1 cellular context compared by ENCODE assay signal in genomic region chr2:222655748-222656543, GRCh38.
TF ChIP-seq lines count a peak whose summit lies in the region.

Gene FARSB, minus strand, starts transcription at chr2:222656092. Its CDS starts 19 bp downstream, at chr2:222656073.

TF ChIP-seq in HepG2, 621 proteins besides CTCF, POLR2A, EP300 and RAD21 (continued from another document and continues in another):
- TF ChIP-seq ZNF75D (CRISPR knock-in tag; IDR thresholded peaks at IDR 0.05; ENCODE audit: borderline replicate concordance) = no peak; the same call in 1 of the 2 replicates
- peak; percentile 89; the same call in 1 of the 2 replicates for TF ChIP-seq ZNF251 (CRISPR knock-in tag; IDR thresholded peaks at IDR 0.05)
- no peak for TF ChIP-seq ZNF17 (CRISPR knock-in tag; IDR thresholded peaks at IDR 0.05)
- no peak for TF ChIP-seq ZNF382 (CRISPR knock-in tag; IDR thresholded peaks at IDR 0.05; ENCODE audit: borderline replicate concordance)
- TF ChIP-seq WIZ (CRISPR knock-in tag; IDR thresholded peaks at IDR 0.05) = no peak
- TF ChIP-seq SP5 (CRISPR knock-in tag; IDR thresholded peaks at IDR 0.05; ENCODE audit: borderline replicate concordance, low read depth) = peak; percentile 31; the same call in 1 of the 2 replicates
- no peak for TF ChIP-seq JARID2 (CRISPR knock-in tag; IDR thresholded peaks at IDR 0.05; ENCODE audit: insufficient replicate concordance)
- TF ChIP-seq TAF15 (IDR thresholded peaks at IDR 0.05; ENCODE audit: low read depth, low read length, poor library complexity, severe bottlenecking) = no peak
- TF ChIP-seq ZNF503 (CRISPR knock-in tag; IDR thresholded peaks at IDR 0.05) = no peak
- no peak; the same call in 1 of the 2 replicates for TF ChIP-seq ZNF264 (CRISPR knock-in tag; IDR thresholded peaks at IDR 0.05)
- peak; percentile 16 for TF ChIP-seq TBL1XR1 (IDR thresholded peaks at IDR 0.05; ENCODE audit: borderline replicate concordance, low read length, partially characterized antibody)
- TF ChIP-seq ZNF282 (IDR thresholded peaks at IDR 0.05; ENCODE audit: partially characterized antibody) = no peak
- no peak for TF ChIP-seq PRMT3 (CRISPR knock-in tag; IDR thresholded peaks at IDR 0.05; ENCODE audit: borderline replicate concordance, low read depth)
- no peak; the same call in 1 of the 2 replicates for TF ChIP-seq ZSCAN5A (CRISPR knock-in tag; IDR thresholded peaks at IDR 0.05; ENCODE audit: borderline replicate concordance)
- no peak for TF ChIP-seq MLLT10 (CRISPR knock-in tag; IDR thresholded peaks at IDR 0.05)
- TF ChIP-seq ZNF441 (CRISPR knock-in tag; IDR thresholded peaks at IDR 0.05; ENCODE audit: borderline replicate concordance) = no peak; the same call in 1 of the 2 replicates
- peak; percentile 74; the same call in 1 of the 2 replicates for TF ChIP-seq SMAD1 (CRISPR knock-in tag; IDR thresholded peaks at IDR 0.05; ENCODE audit: borderline replicate concordance, low read depth)
- TF ChIP-seq U2AF1 (optimal IDR thresholded peaks at IDR 0.05; ENCODE audit: low read depth, low read length) = no peak
- peak; percentile 93; the same call in 1 of the 2 replicates for TF ChIP-seq RNF2 (conservative IDR thresholded peaks at IDR 0.05; ENCODE audit: low read depth)
- TF ChIP-seq, protein P1, sequence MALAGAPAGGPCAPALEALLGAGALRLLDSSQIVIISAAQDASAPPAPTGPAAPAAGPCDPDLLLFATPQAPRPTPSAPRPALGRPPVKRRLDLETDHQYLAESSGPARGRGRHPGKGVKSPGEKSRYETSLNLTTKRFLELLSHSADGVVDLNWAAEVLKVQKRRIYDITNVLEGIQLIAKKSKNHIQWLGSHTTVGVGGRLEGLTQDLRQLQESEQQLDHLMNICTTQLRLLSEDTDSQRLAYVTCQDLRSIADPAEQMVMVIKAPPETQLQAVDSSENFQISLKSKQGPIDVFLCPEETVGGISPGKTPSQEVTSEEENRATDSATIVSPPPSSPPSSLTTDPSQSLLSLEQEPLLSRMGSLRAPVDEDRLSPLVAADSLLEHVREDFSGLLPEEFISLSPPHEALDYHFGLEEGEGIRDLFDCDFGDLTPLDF (CRISPR knock-in tag; IDR thresholded peaks at IDR 0.05) = peak; percentile 82
- TF ChIP-seq, protein P2, sequence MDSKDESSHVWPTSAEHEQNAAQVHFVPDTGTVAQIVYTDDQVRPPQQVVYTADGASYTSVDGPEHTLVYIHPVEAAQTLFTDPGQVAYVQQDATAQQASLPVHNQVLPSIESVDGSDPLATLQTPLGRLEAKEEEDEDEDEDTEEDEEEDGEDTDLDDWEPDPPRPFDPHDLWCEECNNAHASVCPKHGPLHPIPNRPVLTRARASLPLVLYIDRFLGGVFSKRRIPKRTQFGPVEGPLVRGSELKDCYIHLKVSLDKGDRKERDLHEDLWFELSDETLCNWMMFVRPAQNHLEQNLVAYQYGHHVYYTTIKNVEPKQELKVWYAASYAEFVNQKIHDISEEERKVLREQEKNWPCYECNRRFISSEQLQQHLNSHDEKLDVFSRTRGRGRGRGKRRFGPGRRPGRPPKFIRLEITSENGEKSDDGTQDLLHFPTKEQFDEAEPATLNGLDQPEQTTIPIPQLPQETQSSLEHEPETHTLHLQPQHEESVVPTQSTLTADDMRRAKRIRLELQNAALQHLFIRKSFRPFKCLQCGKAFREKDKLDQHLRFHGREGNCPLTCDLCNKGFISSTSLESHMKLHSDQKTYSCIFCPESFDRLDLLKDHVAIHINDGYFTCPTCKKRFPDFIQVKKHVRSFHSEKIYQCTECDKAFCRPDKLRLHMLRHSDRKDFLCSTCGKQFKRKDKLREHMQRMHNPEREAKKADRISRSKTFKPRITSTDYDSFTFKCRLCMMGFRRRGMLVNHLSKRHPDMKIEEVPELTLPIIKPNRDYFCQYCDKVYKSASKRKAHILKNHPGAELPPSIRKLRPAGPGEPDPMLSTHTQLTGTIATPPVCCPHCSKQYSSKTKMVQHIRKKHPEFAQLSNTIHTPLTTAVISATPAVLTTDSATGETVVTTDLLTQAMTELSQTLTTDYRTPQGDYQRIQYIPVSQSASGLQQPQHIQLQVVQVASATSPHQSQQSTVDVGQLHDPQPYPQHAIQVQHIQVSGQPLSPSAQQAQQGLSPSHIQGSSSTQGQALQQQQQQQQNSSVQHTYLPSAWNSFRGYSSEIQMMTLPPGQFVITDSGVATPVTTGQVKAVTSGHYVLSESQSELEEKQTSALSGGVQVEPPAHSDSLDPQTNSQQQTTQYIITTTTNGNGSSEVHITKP (CRISPR knock-in tag; IDR thresholded peaks at IDR 0.05; ENCODE audit: low read depth) = no peak
- peak; percentile 71; the same call in 1 of the 2 replicates for TF ChIP-seq REXO4 (CRISPR knock-in tag; IDR thresholded peaks at IDR 0.05; ENCODE audit: borderline replicate concordance)
- no peak for TF ChIP-seq ZNF672 (CRISPR knock-in tag; IDR thresholded peaks at IDR 0.05)
- TF ChIP-seq, protein P3, sequence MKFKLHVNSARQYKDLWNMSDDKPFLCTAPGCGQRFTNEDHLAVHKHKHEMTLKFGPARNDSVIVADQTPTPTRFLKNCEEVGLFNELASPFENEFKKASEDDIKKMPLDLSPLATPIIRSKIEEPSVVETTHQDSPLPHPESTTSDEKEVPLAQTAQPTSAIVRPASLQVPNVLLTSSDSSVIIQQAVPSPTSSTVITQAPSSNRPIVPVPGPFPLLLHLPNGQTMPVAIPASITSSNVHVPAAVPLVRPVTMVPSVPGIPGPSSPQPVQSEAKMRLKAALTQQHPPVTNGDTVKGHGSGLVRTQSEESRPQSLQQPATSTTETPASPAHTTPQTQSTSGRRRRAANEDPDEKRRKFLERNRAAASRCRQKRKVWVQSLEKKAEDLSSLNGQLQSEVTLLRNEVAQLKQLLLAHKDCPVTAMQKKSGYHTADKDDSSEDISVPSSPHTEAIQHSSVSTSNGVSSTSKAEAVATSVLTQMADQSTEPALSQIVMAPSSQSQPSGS (CRISPR knock-in tag; IDR thresholded peaks at IDR 0.05) = 0 out of 2 replicates have a peak, but pooled peaks have one; percentile 29
- no peak for TF ChIP-seq NR2F6 (IDR thresholded peaks at IDR 0.05)
- peak; percentile 3; the same call in 1 of the 2 replicates for TF ChIP-seq NR2F6 (CRISPR knock-in tag; IDR thresholded peaks at IDR 0.05)
- TF ChIP-seq HIVEP1 (CRISPR knock-in tag; IDR thresholded peaks at IDR 0.05) = peak; percentile 70; the same call in 1 of the 2 replicates
- no peak for TF ChIP-seq SP1 (IDR thresholded peaks at IDR 0.05)
- peak; percentile 86 for TF ChIP-seq SP1 (CRISPR knock-in tag; IDR thresholded peaks at IDR 0.05)
- TF ChIP-seq REST (IDR thresholded peaks at IDR 0.05; ENCODE audit: borderline replicate concordance in 1 of 2, low read depth in 1 of 2, low read length in 2 of 2) = peak in 1 of 2 experiments; percentile 35; a peak in 1 of 4 replicates
- TF ChIP-seq ZNF10 (CRISPR knock-in tag; IDR thresholded peaks at IDR 0.05; ENCODE audit: borderline replicate concordance, low read depth) = no peak
- TF ChIP-seq MLXIP (CRISPR knock-in tag; IDR thresholded peaks at IDR 0.05; ENCODE audit: borderline replicate concordance) = no peak
- peak; percentile 80; the same call in 1 of the 2 replicates for TF ChIP-seq ZNF776 (CRISPR knock-in tag; IDR thresholded peaks at IDR 0.05)
- TF ChIP-seq ZNF850 (CRISPR knock-in tag; conservative IDR thresholded peaks at IDR 0.05) = no peak
- TF ChIP-seq TFDP1 (CRISPR knock-in tag; IDR thresholded peaks at IDR 0.05; ENCODE audit: borderline replicate concordance) = peak; percentile 52
- TF ChIP-seq, protein P4, sequence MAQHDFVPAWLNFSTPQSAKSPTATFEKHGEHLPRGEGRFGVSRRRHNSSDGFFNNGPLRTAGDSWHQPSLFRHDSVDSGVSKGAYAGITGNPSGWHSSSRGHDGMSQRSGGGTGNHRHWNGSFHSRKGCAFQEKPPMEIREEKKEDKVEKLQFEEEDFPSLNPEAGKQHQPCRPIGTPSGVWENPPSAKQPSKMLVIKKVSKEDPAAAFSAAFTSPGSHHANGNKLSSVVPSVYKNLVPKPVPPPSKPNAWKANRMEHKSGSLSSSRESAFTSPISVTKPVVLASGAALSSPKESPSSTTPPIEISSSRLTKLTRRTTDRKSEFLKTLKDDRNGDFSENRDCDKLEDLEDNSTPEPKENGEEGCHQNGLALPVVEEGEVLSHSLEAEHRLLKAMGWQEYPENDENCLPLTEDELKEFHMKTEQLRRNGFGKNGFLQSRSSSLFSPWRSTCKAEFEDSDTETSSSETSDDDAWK (CRISPR knock-in tag; IDR thresholded peaks at IDR 0.05) = no peak
- peak; percentile 73; the same call in 1 of the 2 replicates for TF ChIP-seq ZNF430 (CRISPR knock-in tag; IDR thresholded peaks at IDR 0.05)
- peak; percentile 74 for TF ChIP-seq AGO1 (IDR thresholded peaks at IDR 0.05; ENCODE audit: low read depth, low read length, poor library complexity, severe bottlenecking)
- TF ChIP-seq ZNF761 (CRISPR knock-in tag; conservative IDR thresholded peaks at IDR 0.05) = peak; percentile 83; the same call in 1 of the 2 replicates
- TF ChIP-seq ZNF614 (CRISPR knock-in tag; IDR thresholded peaks at IDR 0.05; ENCODE audit: borderline replicate concordance) = peak; percentile 61; the same call in 1 of the 2 replicates
- no peak for TF ChIP-seq U2AF2 (IDR thresholded peaks at IDR 0.05; ENCODE audit: low read depth, low read length)
